In the genomic region with DNA sequence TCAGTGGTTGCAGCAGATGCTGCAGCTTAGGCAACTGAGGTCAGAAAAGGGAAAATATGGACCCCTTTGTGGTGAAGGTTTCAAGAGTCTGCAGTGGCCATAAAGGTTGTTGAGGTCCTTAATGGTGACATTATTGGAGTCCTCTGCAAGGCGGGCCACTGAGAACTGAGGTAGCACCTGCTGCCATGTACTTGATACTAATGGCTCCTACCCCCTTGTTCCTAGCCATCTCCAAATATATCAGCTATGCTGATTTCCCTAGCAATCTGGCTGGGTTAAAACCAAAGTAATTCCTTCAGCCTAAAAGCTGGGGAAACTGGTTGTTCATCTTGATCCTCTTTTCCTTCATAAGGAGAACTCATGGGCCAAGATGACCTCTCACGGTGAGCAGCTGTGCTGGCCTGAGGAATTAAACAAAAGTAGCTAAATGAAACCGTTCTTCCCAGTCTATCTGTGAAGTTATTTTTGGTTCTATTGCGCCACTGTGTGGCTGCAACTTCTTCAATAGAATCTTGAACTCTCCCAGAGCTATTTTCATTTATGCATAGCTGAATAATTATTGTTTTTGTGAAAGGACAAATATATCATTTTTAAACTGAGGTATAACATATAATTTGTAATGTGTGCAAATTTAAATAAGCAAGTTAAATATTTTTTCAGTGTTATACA, we compare ENCODE assay signal across 8 cellular contexts.
A peak's percentile ranks its signal among the peaks of the same experiment; 100 is the strongest.
DNase-seq lines count a peak whose midpoint lies in the region; ATAC-seq and TF ChIP-seq lines count a peak whose summit lies in the region.

No MANE protein-coding gene starts in this region.

- H3K14ac ChIP-seq in neuronal stem cell (ENCODE audit: low read length), result no peak overlapping the region

- intact Hi-C loops in OCI-LY7 (cut with micrococcal nuclease; ENCODE audit: unreplicated experiment), result no loop called here

- H3K9me2 ChIP-seq in OCI-LY7 (ENCODE audit: insufficient read depth, low read length), result no peaks in the 10 kb centered on the region

- ATAC-seq in HG03457 (IDR thresholded peaks at IDR 0.05; ENCODE audit: unreplicated experiment), result no peak

- no peak overlapping the region for H3K27ac ChIP-seq in OCI-LY7 (ENCODE audit: low read depth, low read length, poor library complexity, severe bottlenecking)
- no peak overlapping the region for H3K27ac ChIP-seq in neuronal stem cell (replicated peaks; ENCODE audit: low read length)

- CTCF ChIA-PET in OCI-LY7 (lab: Charles Lee; ENCODE audit: unreplicated experiment), result no interaction called here

- peak; percentile 48 for TF ChIP-seq CTCF in OCI-LY7 (conservative IDR thresholded peaks at IDR 0.05; ENCODE audit: low read length)

- no peak overlapping the region for H4K8ac ChIP-seq in neuronal stem cell (ENCODE audit: low read depth, low read length)

- H2AK5ac ChIP-seq in neuronal stem cell (ENCODE audit: low read depth, low read length), result no peak overlapping the region

- POLR2A ChIA-PET in OCI-LY7 (lab: Charles Lee), result no interaction called here

- WGBS in neuronal stem cell (ENCODE audit: extremely low coverage in 2 of 2, insufficient read length in 2 of 2, insufficient replicate concordance in 1 of 2), 2 donors, result no CpG with 5 or more reads among the region's 4 CpGs

- H3K4me1 ChIP-seq in OCI-LY7 (ENCODE audit: insufficient read depth, low read length, poor library complexity, severe bottlenecking) (no peaks in the 10 kb centered on the region), neuronal stem cell (ENCODE audit: control insufficient read depth in 2 of 2, insufficient read depth in 1 of 2, low read depth in 1 of 2, low read length in 2 of 2) (no peaks in the 10 kb centered on the region)

- no peak overlapping the region for H3K18ac ChIP-seq in neuronal stem cell (ENCODE audit: low read length)

- DNase-seq in NCI-H1436 (lab: John Stamatoyannopoulos, UW) (peak; percentile 43), NCI-H1436 treated with DMSO at 0.1 percent for 48 hours (lab: John Stamatoyannopoulos, UW) (no peak), OCI-LY7 (ENCODE audit: low spot score) (peak; percentile 0), epidermal melanocyte (ENCODE audit: insufficient read length, low spot score) (peak; percentile 47), neuronal stem cell (ENCODE audit: low spot score) (peak; percentile 29), islet precursor cell (no peak)
- DNase-seq in activated naive CD4-positive, alpha-beta T cell treated with anti-CD3 and anti-CD28 coated beads, Interleukin-2, amount 50 U/mL, for 16 hours, result no peak

- no peak overlapping the region for H2BK15ac ChIP-seq in neuronal stem cell (ENCODE audit: low read length)

- H3K4me2 ChIP-seq in OCI-LY7 (ENCODE audit: low read length) (no peak overlapping the region), neuronal stem cell (ENCODE audit: insufficient read depth, low read length, poor library complexity, severe bottlenecking) (no peak overlapping the region)

- H4K91ac ChIP-seq in neuronal stem cell (ENCODE audit: low read depth, low read length, poor library complexity), result no peak overlapping the region

- H3K9me3 ChIP-seq in OCI-LY7 (ENCODE audit: low read length) (no peaks in the 10 kb centered on the region), neuronal stem cell (replicated peaks in 1 of 2; ENCODE audit: control insufficient read depth in 2 of 2, insufficient read depth in 1 of 2, low read depth in 1 of 2, low read length in 2 of 2) (no peaks in the 10 kb centered on the region)

- H3K4ac ChIP-seq in neuronal stem cell (ENCODE audit: low read length), result no peak overlapping the region

- H2BK12ac ChIP-seq in neuronal stem cell (ENCODE audit: low read length), result no peak overlapping the region

- no peaks in the 10 kb centered on the region for H3K79me1 ChIP-seq in neuronal stem cell (ENCODE audit: low read depth, low read length)

- no peak overlapping the region for H3K9ac ChIP-seq in neuronal stem cell (ENCODE audit: low read depth, low read length, poor library complexity)

- no TSS peak for BruUV-seq in OCI-LY7 (replicated peaks; lab: Mats Ljungman, UMichigan)

- no peak overlapping the region for H2AFZ ChIP-seq in OCI-LY7 (ENCODE audit: low read length)
- peak overlapping the region; percentile 62 for H2AFZ ChIP-seq in neuronal stem cell (ENCODE audit: low read length)

- H3K36me3 ChIP-seq in OCI-LY7 (ENCODE audit: insufficient read depth, low read length) (no peaks in the 10 kb centered on the region), neuronal stem cell (replicated peaks in 1 of 2; ENCODE audit: control insufficient read depth in 2 of 2, insufficient read depth in 2 of 2, low read length in 2 of 2) (no peaks in the 10 kb centered on the region)

- H2BK5ac ChIP-seq in neuronal stem cell (ENCODE audit: low read length), result no peak overlapping the region

- H3K79me2 ChIP-seq in OCI-LY7 (ENCODE audit: insufficient read depth, low read depth, low read length), result no peaks in the 10 kb centered on the region

- H3K4me3 ChIP-seq in OCI-LY7 (ENCODE audit: low read depth, low read length, poor library complexity, severe bottlenecking) (no peak overlapping the region), neuronal stem cell (ENCODE audit: low read length in 2 of 2) (no peak overlapping the region)

- no peaks in the 10 kb centered on the region for H3K27me3 ChIP-seq in neuronal stem cell (ENCODE audit: control insufficient read depth in 3 of 3, insufficient read depth in 3 of 3, low read depth in 1 of 3, low read length in 3 of 3)

- H2BK120ac ChIP-seq in neuronal stem cell (ENCODE audit: low read depth, low read length), result no peak overlapping the region

- no peaks in the 10 kb centered on the region for H4K20me1 ChIP-seq in OCI-LY7 (ENCODE audit: insufficient read depth, low read length)

- no peak overlapping the region for H3K23ac ChIP-seq in neuronal stem cell (ENCODE audit: low read depth, low read length, poor library complexity)

Comparison
In these comparisons a context has a peak if more than half of its experiments do, and no peak if none do; other contexts are left out.
1. DNase-seq: peak in NCI-H1436 (single experiment), OCI-LY7 (single experiment), epidermal melanocyte (single experiment) and neuronal stem cell (single experiment); none in NCI-H1436 treated with DMSO at 0.1 percent for 48 hours (single experiment), islet precursor cell (single experiment) and activated naive CD4-positive, alpha-beta T cell treated with anti-CD3 and anti-CD28 coated beads, Interleukin-2, amount 50 U/mL, for 16 hours (single experiment).